ENCODE assay signal across 9 cellular contexts in genomic region chr4:184636897-184637296, GRCh38.
"Had no signal": no experiment of that assay in that cellular context is flagged by ENCODE, and none has a peak within 500 bp of the region (broad histone marks: within the 10 kb centered on the region; RNA-seq: fewer than 3 reads in every experiment).

No MANE protein-coding gene starts in this region.

- H3K9me3 Mint-ChIP-seq: HFFc6 had no signal

- H3K9me3 ChIP-seq: HAP-1 had no signal

- H3K4me1 ChIP-seq: HAP-1 had no signal

- H2AFZ ChIP-seq: GM23248 had no signal

- H3K4me3 Mint-ChIP-seq: HFFc6 had no signal

- H3K4me3 ChIP-seq: GM23248, HAP-1, K562 had no signal

- ATAC-seq: HCT116, K562 had no signal

- H3K9ac ChIP-seq: GM23248 had no signal

- H3K27ac ChIP-seq: GM23248, HL-60 had no signal

- H3K27ac Mint-ChIP-seq: HFFc6 had no signal

- DNase-seq: GM23248, GOT3, H7, HFFc6, IMR-90 had no signal
